13 cellular contexts compared by ENCODE assay signal in genomic region chr10:29714096-29714874, GRCh38.
A peak's percentile ranks its signal among the peaks of the same experiment; 100 is the strongest.
DNase-seq lines count a peak whose midpoint lies in the region; ATAC-seq, FAIRE-seq and TF ChIP-seq lines count a peak whose summit lies in the region.
"Had no signal": no experiment of that assay in that cellular context is flagged by ENCODE, and none has a peak within 500 bp of the region (broad histone marks: within the 10 kb centered on the region; RNA-seq: fewer than 3 reads in every experiment).

No MANE protein-coding gene starts in this region.

- TF ChIP-seq POLR2A in IMR-90 (IDR thresholded peaks at IDR 0.05; ENCODE audit: low read depth, low read length): no peak
- no peak for TF ChIP-seq POLR2A in HepG2 (IDR thresholded peaks at IDR 0.05; ENCODE audit: insufficient read depth in 1 of 2, low read depth in 2 of 2, low read length in 2 of 2)

- H3K9me1 ChIP-seq in IMR-90 (ENCODE audit: insufficient read depth, low read length): peaks cover 11% of the 10 kb centered on the region

- H4K91ac ChIP-seq in IMR-90 (ENCODE audit: insufficient read depth, low read depth, low read length): no peak overlapping the region

- H3K27ac ChIP-seq in IMR-90 (ENCODE audit: insufficient read depth, low read length) (peak overlapping the region; percentile 25), HepG2 (ENCODE audit: extremely low read length, insufficient read depth, low read length) (no peak overlapping the region)
- H3K27ac ChIP-seq: testis had no signal

- TF ChIP-seq RAD21 in IMR-90 (IDR thresholded peaks at IDR 0.05; ENCODE audit: low read length): no peak
- no peak for TF ChIP-seq RAD21 in HepG2 (CRISPR knock-in tag; IDR thresholded peaks at IDR 0.05)

- H3K4me1 ChIP-seq in IMR-90 (ENCODE audit: control insufficient read depth, insufficient read depth, low read length): peaks cover 6% of the 10 kb centered on the region
- H3K4me1 ChIP-seq in HepG2 (ENCODE audit: insufficient read depth, low read length): peaks cover 21% of the 10 kb centered on the region; the same call in 1 of the 2 replicates
- H3K4me1 ChIP-seq: testis had no signal

- H3K23ac ChIP-seq in IMR-90 (ENCODE audit: low read depth, low read length): no peak overlapping the region

- no peak overlapping the region for H2AK9ac ChIP-seq in IMR-90 (replicated peaks; ENCODE audit: low read depth, low read length, poor library complexity)

- H2BK120ac ChIP-seq in IMR-90 (ENCODE audit: low read depth, low read length): 0 out of 2 replicates have a peak overlapping the region, but pooled peaks have one; percentile 12

- H4K20me1 ChIP-seq in IMR-90 (ENCODE audit: insufficient read depth, low read length) (peaks cover 65% of the 10 kb centered on the region), HepG2 (ENCODE audit: insufficient read depth, low read length) (no peaks in the 10 kb centered on the region)

- H3K79me1 ChIP-seq in IMR-90 (ENCODE audit: low read depth in 1 of 2, low read length in 2 of 2): peaks cover 10 to 64% of the 10 kb centered on the region in 2 experiments

- no peak overlapping the region for H3K9ac ChIP-seq in IMR-90 (ENCODE audit: low read depth, low read length)
- no peak overlapping the region for H3K9ac ChIP-seq in HepG2 (ENCODE audit: insufficient read depth, low read depth, low read length)

- in situ Hi-C loops in IMR-90 (cut with MboI; ENCODE audit: low sequenced_read_pairs) (no loop called here), HepG2 (cut with HindIII; ENCODE audit: extremely low pct_ligation_motif_present, low pct_unique_long_range_greater_than_20kb) (no loop called here)

- H2AK5ac ChIP-seq in IMR-90 (ENCODE audit: low read depth, low read length): peak overlapping the region; percentile 60

- H3K56ac ChIP-seq in IMR-90 (ENCODE audit: extremely low read depth, insufficient read depth, low read length): no peak overlapping the region

- TF ChIP-seq EP300 in HepG2 (IDR thresholded peaks at IDR 0.05; ENCODE audit: low read depth in 2 of 2, low read length in 2 of 2): no peak
- no peak for TF ChIP-seq EP300 in HepG2 (CRISPR knock-in tag; IDR thresholded peaks at IDR 0.05; ENCODE audit: borderline replicate concordance)

- no peak for TF ChIP-seq CTCF in IMR-90 (conservative IDR thresholded peaks at IDR 0.05; ENCODE audit: low read depth, low read length)
- TF ChIP-seq CTCF in cardiac fibroblast (IDR thresholded peaks at IDR 0.05; ENCODE audit: low read depth, low read length): no peak
- no peak for TF ChIP-seq CTCF in HepG2 (CRISPR knock-in tag; IDR thresholded peaks at IDR 0.05)

- WGBS in IMR-90 (ENCODE audit: extremely low coverage in 2 of 2, insufficient read length in 1 of 2), 2 experiments: 100% methylated on average over 1 of the region's 9 CpGs; no CpG with 5 or more reads in 1 of the 2 experiments
- 92% methylated on average over 9 of the region's 9 CpGs for WGBS in HepG2 (ENCODE audit: low lambda C conversion rate)

- BruUV-seq in IMR-90 (replicated peaks; lab: Mats Ljungman, UMichigan) (no TSS peak), HepG2 (replicated peaks; lab: Mats Ljungman, UMichigan) (no TSS peak)

- H4K5ac ChIP-seq in IMR-90 (ENCODE audit: low read depth, low read length): no peak overlapping the region

- FAIRE-seq in HepG2 (lab: Jason Lieb, UNC): no peak

- dilution Hi-C loops in IMR-90 (cut with HindIII; ENCODE audit: low sequenced_read_pairs, unreplicated experiment): no loop called here

- DNase-seq in AG08395 (ENCODE audit: low spot score): peak; percentile 78
- DNase-seq in IMR-90: peak; percentile 93
- peak; percentile 85 to 92 for DNase-seq in cardiac fibroblast (ENCODE audit: low read depth in 2 of 2)
- DNase-seq in HepG2 (ENCODE audit: low spot score): no peak
- DNase-seq in NCI-H82 (lab: John Stamatoyannopoulos, UW): no peak
- DNase-seq in occipital lobe (lab: John Stamatoyannopoulos, UW): no peak
- DNase-seq in DMS79 (lab: John Stamatoyannopoulos, UW): no peak
- DNase-seq: activated CD4-positive, alpha-beta T cell treated with anti-CD3 and anti-CD28 coated beads, Interleukin-2, amount 50 U/mL, for 1 hour; COR-L47; natural killer cell; NCI-H1694; testis had no signal

- H3K4ac ChIP-seq in IMR-90 (ENCODE audit: low read depth, low read length): peak overlapping the region; percentile 45; the same call in 1 of the 2 replicates

- H3K14ac ChIP-seq in IMR-90 (replicated peaks; ENCODE audit: low read depth, low read length): peak overlapping the region; percentile 6; the same call in 1 of the 2 replicates

- no peaks in the 10 kb centered on the region for H3K27me3 ChIP-seq in IMR-90 (ENCODE audit: control insufficient read depth, insufficient read depth, low read length)
- H3K27me3 ChIP-seq in HepG2 (ENCODE audit: control insufficient read depth in 1 of 2, insufficient read depth in 2 of 2, low read length in 2 of 2): no peaks in the 10 kb centered on the region
- H3K27me3 ChIP-seq: testis had no signal

- H2BK20ac ChIP-seq in IMR-90 (ENCODE audit: low read depth, low read length): no peak overlapping the region

- peak; percentile 81 for ATAC-seq in IMR-90 (ENCODE audit: low read depth)
- ATAC-seq in HepG2: no peak
- no peak for ATAC-seq in GM18861 (IDR thresholded peaks at IDR 0.05; ENCODE audit: unreplicated experiment)
- ATAC-seq: natural killer cell had no signal

- CTCF ChIA-PET in IMR-90 (lab: Yijun Ruan, JAX) (no interaction called here), HepG2 (lab: Yijun Ruan, JAX; ENCODE audit: low intra/inter-chr PET ratio, low total read pairs) (no interaction called here)

- POLR2A ChIA-PET in IMR-90 (lab: Charles Lee; ENCODE audit: unreplicated experiment): no interaction called here
- POLR2A ChIA-PET in HepG2 (lab: Yijun Ruan, JAX): no interaction called here

- no peak overlapping the region; the same call in 2 of the 3 replicates for H2BK15ac ChIP-seq in IMR-90 (ENCODE audit: low read depth, low read length)

- intact Hi-C loops in IMR-90 (cut with micrococcal nuclease) (no loop called here), HepG2 (cut with micrococcal nuclease; ENCODE audit: unreplicated experiment) (no loop called here)

- peaks cover 5% of the 10 kb centered on the region for H3K79me2 ChIP-seq in HepG2 (ENCODE audit: insufficient read depth, low read length)

- H3K18ac ChIP-seq in IMR-90 (ENCODE audit: low read depth, low read length): no peak overlapping the region

- H3K36me3 ChIP-seq in IMR-90 (ENCODE audit: control insufficient read depth, insufficient read depth, low read length) (peaks cover 3% of the 10 kb centered on the region), HepG2 (replicated peaks in 1 of 2; ENCODE audit: control insufficient read depth in 1 of 2, insufficient read depth in 2 of 2, low read length in 2 of 2) (no peaks in the 10 kb centered on the region)

- H2AFZ ChIP-seq in IMR-90 (replicated peaks; ENCODE audit: low read length, poor library complexity) (no peak overlapping the region), HepG2 (ENCODE audit: low read length) (no peak overlapping the region)

- H4K8ac ChIP-seq in IMR-90 (ENCODE audit: low read depth in 2 of 2, low read length in 2 of 2): no peak overlapping the region

- H3K4me2 ChIP-seq in IMR-90 (ENCODE audit: low read depth, low read length) (no peak overlapping the region), HepG2 (ENCODE audit: low read depth, low read length) (no peak overlapping the region)

- H3K9me3 ChIP-seq in IMR-90 (ENCODE audit: control insufficient read depth, insufficient read depth, low read length) (no peaks in the 10 kb centered on the region; the same call in 1 of the 2 replicates), HepG2 (ENCODE audit: low read length) (peaks cover 2% of the 10 kb centered on the region)
- H3K9me3 ChIP-seq: testis had no signal

- no peak overlapping the region for H3K4me3 ChIP-seq in IMR-90 (ENCODE audit: insufficient read depth, low read depth, low read length)
- H3K4me3 ChIP-seq in cardiac fibroblast (replicated peaks in 1 of 2; ENCODE audit: low read depth in 2 of 2, low read length in 2 of 2): no peak overlapping the region
- H3K4me3 ChIP-seq in HepG2 (replicated peaks in 1 of 3; ENCODE audit: insufficient read depth in 1 of 3, low read depth in 2 of 3, low read length in 3 of 3): no peak overlapping the region
- H3K4me3 ChIP-seq: testis had no signal

- H2BK5ac ChIP-seq in IMR-90 (ENCODE audit: low read depth, low read length, poor library complexity, severe bottlenecking): no peak overlapping the region

TF ChIP-seq in IMR-90, 13 proteins besides CTCF, POLR2A, EP300 and RAD21 (continues in another document):
- TF ChIP-seq ELK1 (IDR thresholded peaks at IDR 0.05; ENCODE audit: borderline replicate concordance, low read depth, low read length): no peak
- TF ChIP-seq FOS (IDR thresholded peaks at IDR 0.05; ENCODE audit: low read depth, low read length): peak; percentile 74
- peak; percentile 83 for TF ChIP-seq RCOR1 (IDR thresholded peaks at IDR 0.05; ENCODE audit: insufficient replicate concordance, low read length)
- no peak for TF ChIP-seq CHD1 (IDR thresholded peaks at IDR 0.05; ENCODE audit: low read depth, low read length)

TF ChIP-seq in HepG2, 621 proteins besides CTCF, POLR2A, EP300 and RAD21:
- TF ChIP-seq ZNF224 (CRISPR knock-in tag; IDR thresholded peaks at IDR 0.05) (no peak), FOSL2 (CRISPR knock-in tag; IDR thresholded peaks at IDR 0.05) (peak; percentile 40; the same call in 1 of the 2 replicates)

Comparison
In these comparisons a context has a peak if more than half of its experiments do, and no peak if none do; other contexts are left out.
1. DNase-seq: peak in AG08395 (single experiment), IMR-90 (single experiment) and cardiac fibroblast (2 of 2); none in HepG2 (single experiment), NCI-H82 (single experiment), occipital lobe (single experiment) and DMS79 (single experiment).